In the genomic region with DNA sequence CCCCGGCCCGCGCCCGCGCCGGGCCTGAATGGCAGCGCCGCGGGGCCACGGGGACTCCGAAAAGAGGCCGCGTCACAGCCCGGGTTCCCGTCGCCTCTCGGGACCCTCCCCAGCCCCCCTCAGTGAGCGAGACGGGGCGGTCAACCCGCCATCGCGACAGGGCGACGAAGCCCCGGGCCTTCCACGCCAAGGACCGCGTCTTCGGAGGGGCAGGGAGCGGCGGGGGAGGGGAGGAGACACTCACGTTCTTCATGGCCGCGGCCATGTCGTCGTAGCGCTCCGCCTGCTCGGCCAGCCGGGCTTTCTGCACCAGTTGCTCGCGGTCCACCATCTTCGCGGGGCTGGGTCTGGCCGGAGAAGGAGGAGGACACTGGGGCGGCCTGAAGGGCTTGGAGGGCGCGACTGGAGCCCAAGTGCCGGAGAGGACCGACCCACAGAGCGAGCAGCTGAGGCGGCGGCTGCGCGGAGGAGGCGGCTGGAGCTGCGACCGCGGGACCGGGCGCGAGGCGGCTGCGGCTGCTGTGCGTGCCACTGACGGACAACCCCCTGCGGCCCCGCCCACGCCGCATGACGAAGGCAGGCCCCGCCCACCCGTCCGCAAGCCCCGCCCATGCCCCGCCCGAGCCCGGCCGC, we compare ENCODE assay signal across 1 cellular context.
TF ChIP-seq lines count a peak whose summit lies in the region.

A gene (minus strand): TSS at position 514 of the 633 bp plus-strand sequence. CDS start 183 bp downstream, at position 331.

TF ChIP-seq in K562, 482 proteins besides CTCF, POLR2A, EP300 and RAD21 (continued from another document and continues in another):
- no peak for TF ChIP-seq ZKSCAN3 (CRISPR knock-in tag; IDR thresholded peaks at IDR 0.05)
- TF ChIP-seq, protein P1, sequence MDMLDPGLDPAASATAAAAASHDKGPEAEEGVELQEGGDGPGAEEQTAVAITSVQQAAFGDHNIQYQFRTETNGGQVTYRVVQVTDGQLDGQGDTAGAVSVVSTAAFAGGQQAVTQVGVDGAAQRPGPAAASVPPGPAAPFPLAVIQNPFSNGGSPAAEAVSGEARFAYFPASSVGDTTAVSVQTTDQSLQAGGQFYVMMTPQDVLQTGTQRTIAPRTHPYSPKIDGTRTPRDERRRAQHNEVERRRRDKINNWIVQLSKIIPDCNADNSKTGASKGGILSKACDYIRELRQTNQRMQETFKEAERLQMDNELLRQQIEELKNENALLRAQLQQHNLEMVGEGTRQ (CRISPR knock-in tag; IDR thresholded peaks at IDR 0.05), result no peak
- TF ChIP-seq CBX2 (IDR thresholded peaks at IDR 0.05; ENCODE audit: insufficient read depth, low read length, poor library complexity, severe bottlenecking), result no peak
- TF ChIP-seq PRPF4 (IDR thresholded peaks at IDR 0.05; ENCODE audit: insufficient read depth, low read depth, low read length, poor library complexity, severe bottlenecking), result peak; percentile 87
- 0 out of 2 replicates have a peak, but pooled peaks have one; percentile 12 for TF ChIP-seq ZNF165 (CRISPR knock-in tag; IDR thresholded peaks at IDR 0.05; ENCODE audit: borderline replicate concordance)
- TF ChIP-seq SNIP1 (IDR thresholded peaks at IDR 0.05; ENCODE audit: low read depth), result no peak
- TF ChIP-seq MBD2 (IDR thresholded peaks at IDR 0.05; ENCODE audit: borderline replicate concordance, low read depth), result peak; percentile 47; the same call in 1 of the 2 replicates
- TF ChIP-seq RBM39 (optimal IDR thresholded peaks at IDR 0.05; ENCODE audit: low read depth, low read length), result no peak
- TF ChIP-seq, protein P2, sequence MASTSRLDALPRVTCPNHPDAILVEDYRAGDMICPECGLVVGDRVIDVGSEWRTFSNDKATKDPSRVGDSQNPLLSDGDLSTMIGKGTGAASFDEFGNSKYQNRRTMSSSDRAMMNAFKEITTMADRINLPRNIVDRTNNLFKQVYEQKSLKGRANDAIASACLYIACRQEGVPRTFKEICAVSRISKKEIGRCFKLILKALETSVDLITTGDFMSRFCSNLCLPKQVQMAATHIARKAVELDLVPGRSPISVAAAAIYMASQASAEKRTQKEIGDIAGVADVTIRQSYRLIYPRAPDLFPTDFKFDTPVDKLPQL (IDR thresholded peaks at IDR 0.05; ENCODE audit: extremely low read depth, insufficient read length), result peak; percentile 48
- TF ChIP-seq, protein P3, sequence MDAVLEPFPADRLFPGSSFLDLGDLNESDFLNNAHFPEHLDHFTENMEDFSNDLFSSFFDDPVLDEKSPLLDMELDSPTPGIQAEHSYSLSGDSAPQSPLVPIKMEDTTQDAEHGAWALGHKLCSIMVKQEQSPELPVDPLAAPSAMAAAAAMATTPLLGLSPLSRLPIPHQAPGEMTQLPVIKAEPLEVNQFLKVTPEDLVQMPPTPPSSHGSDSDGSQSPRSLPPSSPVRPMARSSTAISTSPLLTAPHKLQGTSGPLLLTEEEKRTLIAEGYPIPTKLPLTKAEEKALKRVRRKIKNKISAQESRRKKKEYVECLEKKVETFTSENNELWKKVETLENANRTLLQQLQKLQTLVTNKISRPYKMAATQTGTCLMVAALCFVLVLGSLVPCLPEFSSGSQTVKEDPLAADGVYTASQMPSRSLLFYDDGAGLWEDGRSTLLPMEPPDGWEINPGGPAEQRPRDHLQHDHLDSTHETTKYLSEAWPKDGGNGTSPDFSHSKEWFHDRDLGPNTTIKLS (IDR thresholded peaks at IDR 0.05; ENCODE audit: borderline replicate concordance, low read depth), result peak; percentile 54; the same call in 1 of the 2 replicates
- TF ChIP-seq, protein P4, sequence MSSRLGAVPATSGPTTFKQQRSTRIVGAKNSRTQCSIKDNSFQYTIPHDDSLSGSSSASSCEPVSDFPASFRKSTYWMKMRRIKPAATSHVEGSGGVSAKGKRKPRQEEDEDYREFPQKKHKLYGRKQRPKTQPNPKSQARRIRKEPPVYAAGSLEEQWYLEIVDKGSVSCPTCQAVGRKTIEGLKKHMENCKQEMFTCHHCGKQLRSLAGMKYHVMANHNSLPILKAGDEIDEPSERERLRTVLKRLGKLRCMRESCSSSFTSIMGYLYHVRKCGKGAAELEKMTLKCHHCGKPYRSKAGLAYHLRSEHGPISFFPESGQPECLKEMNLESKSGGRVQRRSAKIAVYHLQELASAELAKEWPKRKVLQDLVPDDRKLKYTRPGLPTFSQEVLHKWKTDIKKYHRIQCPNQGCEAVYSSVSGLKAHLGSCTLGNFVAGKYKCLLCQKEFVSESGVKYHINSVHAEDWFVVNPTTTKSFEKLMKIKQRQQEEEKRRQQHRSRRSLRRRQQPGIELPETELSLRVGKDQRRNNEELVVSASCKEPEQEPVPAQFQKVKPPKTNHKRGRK (tag; IDR thresholded peaks at IDR 0.05), result no peak
- TF ChIP-seq BCL6 (CRISPR knock-in tag; IDR thresholded peaks at IDR 0.05), result no peak
- TF ChIP-seq, protein P5, sequence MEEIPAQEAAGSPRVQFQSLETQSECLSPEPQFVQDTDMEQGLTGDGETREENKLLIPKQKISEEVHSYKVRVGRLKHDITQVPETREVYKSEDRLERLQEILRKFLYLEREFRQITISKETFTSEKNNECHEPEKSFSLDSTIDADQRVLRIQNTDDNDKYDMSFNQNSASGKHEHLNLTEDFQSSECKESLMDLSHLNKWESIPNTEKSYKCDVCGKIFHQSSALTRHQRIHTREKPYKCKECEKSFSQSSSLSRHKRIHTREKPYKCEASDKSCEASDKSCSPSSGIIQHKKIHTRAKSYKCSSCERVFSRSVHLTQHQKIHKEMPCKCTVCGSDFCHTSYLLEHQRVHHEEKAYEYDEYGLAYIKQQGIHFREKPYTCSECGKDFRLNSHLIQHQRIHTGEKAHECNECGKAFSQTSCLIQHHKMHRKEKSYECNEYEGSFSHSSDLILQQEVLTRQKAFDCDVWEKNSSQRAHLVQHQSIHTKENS (CRISPR knock-in tag; IDR thresholded peaks at IDR 0.05), result no peak
- TF ChIP-seq, protein P6, sequence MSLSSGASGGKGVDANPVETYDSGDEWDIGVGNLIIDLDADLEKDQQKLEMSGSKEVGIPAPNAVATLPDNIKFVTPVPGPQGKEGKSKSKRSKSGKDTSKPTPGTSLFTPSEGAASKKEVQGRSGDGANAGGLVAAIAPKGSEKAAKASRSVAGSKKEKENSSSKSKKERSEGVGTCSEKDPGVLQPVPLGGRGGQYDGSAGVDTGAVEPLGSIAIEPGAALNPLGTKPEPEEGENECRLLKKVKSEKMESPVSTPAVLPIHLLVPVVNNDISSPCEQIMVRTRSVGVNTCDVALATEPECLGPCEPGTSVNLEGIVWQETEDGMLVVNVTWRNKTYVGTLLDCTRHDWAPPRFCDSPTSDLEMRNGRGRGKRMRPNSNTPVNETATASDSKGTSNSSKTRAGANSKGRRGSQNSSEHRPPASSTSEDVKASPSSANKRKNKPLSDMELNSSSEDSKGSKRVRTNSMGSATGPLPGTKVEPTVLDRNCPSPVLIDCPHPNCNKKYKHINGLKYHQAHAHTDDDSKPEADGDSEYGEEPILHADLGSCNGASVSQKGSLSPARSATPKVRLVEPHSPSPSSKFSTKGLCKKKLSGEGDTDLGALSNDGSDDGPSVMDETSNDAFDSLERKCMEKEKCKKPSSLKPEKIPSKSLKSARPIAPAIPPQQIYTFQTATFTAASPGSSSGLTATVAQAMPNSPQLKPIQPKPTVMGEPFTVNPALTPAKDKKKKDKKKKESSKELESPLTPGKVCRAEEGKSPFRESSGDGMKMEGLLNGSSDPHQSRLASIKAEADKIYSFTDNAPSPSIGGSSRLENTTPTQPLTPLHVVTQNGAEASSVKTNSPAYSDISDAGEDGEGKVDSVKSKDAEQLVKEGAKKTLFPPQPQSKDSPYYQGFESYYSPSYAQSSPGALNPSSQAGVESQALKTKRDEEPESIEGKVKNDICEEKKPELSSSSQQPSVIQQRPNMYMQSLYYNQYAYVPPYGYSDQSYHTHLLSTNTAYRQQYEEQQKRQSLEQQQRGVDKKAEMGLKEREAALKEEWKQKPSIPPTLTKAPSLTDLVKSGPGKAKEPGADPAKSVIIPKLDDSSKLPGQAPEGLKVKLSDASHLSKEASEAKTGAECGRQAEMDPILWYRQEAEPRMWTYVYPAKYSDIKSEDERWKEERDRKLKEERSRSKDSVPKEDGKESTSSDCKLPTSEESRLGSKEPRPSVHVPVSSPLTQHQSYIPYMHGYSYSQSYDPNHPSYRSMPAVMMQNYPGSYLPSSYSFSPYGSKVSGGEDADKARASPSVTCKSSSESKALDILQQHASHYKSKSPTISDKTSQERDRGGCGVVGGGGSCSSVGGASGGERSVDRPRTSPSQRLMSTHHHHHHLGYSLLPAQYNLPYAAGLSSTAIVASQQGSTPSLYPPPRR (CRISPR knock-in tag; IDR thresholded peaks at IDR 0.05; ENCODE audit: borderline replicate concordance), result no peak; the same call in 1 of the 2 replicates
- TF ChIP-seq HDGF (IDR thresholded peaks at IDR 0.05), result no peak
- TF ChIP-seq ZNF444 (CRISPR knock-in tag; IDR thresholded peaks at IDR 0.05), result no peak
- no peak for TF ChIP-seq SLC30A9 (CRISPR knock-in tag; IDR thresholded peaks at IDR 0.05)
- 0 out of 2 replicates have a peak, but pooled peaks have one; percentile 45 for TF ChIP-seq GATAD2B (IDR thresholded peaks at IDR 0.05; ENCODE audit: borderline replicate concordance)
- no peak for TF ChIP-seq CC2D1A (IDR thresholded peaks at IDR 0.05)
- TF ChIP-seq TAL1 (IDR thresholded peaks at IDR 0.05), result no peak
- TF ChIP-seq KLF1 (tag; IDR thresholded peaks at IDR 0.05), result no peak
- TF ChIP-seq, protein P7, sequence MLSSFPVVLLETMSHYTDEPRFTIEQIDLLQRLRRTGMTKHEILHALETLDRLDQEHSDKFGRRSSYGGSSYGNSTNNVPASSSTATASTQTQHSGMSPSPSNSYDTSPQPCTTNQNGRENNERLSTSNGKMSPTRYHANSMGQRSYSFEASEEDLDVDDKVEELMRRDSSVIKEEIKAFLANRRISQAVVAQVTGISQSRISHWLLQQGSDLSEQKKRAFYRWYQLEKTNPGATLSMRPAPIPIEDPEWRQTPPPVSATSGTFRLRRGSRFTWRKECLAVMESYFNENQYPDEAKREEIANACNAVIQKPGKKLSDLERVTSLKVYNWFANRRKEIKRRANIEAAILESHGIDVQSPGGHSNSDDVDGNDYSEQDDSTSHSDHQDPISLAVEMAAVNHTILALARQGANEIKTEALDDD (IDR thresholded peaks at IDR 0.05), result no peak
- TF ChIP-seq, protein P8, sequence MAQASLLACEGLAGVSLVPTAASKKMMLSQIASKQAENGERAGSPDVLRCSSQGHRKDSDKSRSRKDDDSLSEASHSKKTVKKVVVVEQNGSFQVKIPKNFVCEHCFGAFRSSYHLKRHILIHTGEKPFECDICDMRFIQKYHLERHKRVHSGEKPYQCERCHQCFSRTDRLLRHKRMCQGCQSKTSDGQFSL (CRISPR knock-in tag; IDR thresholded peaks at IDR 0.05), result no peak
- TF ChIP-seq, protein P8 (tag; IDR thresholded peaks at IDR 0.05), result no peak
- 0 out of 2 replicates have a peak, but pooled peaks have one; percentile 23 for TF ChIP-seq MXI1 (IDR thresholded peaks at IDR 0.05; ENCODE audit: low read depth, low read length)
- TF ChIP-seq CBX5 (IDR thresholded peaks at IDR 0.05; ENCODE audit: borderline replicate concordance, low read depth), result 0 out of 2 replicates have a peak, but pooled peaks have one; percentile 42
- TF ChIP-seq, protein P9, sequence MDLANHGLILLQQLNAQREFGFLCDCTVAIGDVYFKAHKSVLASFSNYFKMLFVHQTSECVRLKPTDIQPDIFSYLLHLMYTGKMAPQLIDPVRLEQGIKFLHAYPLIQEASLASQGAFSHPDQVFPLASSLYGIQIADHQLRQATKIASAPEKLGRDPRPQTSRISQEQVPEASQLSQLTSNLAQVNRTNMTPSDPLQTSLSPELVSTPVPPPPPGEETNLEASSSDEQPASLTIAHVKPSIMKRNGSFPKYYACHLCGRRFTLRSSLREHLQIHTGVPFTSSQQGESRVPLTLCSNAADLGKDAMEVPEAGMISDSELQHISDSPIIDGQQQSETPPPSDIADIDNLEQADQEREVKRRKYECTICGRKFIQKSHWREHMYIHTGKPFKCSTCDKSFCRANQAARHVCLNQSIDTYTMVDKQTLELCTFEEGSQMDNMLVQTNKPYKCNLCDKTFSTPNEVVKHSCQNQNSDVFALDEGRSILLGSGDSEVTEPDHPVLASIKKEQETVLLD (IDR thresholded peaks at IDR 0.05), result no peak; the same call in 1 of the 2 replicates
- TF ChIP-seq ZKSCAN8 (CRISPR knock-in tag; IDR thresholded peaks at IDR 0.05), result no peak
- no peak for TF ChIP-seq NUFIP1 (IDR thresholded peaks at IDR 0.05; ENCODE audit: partially characterized antibody)
